ENCODE assay signal across 11 cellular contexts in genomic region chr5:177361418-177362101, GRCh38. TPM values are rescaled to one million over a fixed set of nuclear protein-coding genes. Genes with fewer than 3 reads are reported as not detected.
A peak's percentile ranks its signal among the peaks of the same experiment; 100 is the strongest.
DNase-seq lines count a peak whose midpoint lies in the region; ATAC-seq and TF ChIP-seq lines count a peak whose summit lies in the region.
"Had no signal": no experiment of that assay in that cellular context is flagged by ENCODE, and none has a peak within 500 bp of the region (broad histone marks: within the 10 kb centered on the region; RNA-seq: fewer than 3 reads in every experiment).

No MANE protein-coding gene starts in this region.

- no peak overlapping the region for H3K27ac ChIP-seq in uterus
- H3K27ac ChIP-seq: PC-9 had no signal

- no peaks in the 10 kb centered on the region for H3K9me3 ChIP-seq in uterus

- no peak overlapping the region for H3K4me3 ChIP-seq in uterus
- H3K4me3 ChIP-seq: PC-9 had no signal

- ATAC-seq in HG03095 (IDR thresholded peaks at IDR 0.05; ENCODE audit: unreplicated experiment), result no peak
- ATAC-seq in HG03342 (IDR thresholded peaks at IDR 0.05; ENCODE audit: unreplicated experiment), result no peak

- TF ChIP-seq CTCF in uterus (IDR thresholded peaks at IDR 0.05), result no peak

- H3K4me1 ChIP-seq in uterus, result peaks cover 3 to 10% of the 10 kb centered on the region in 2 donors

- TF ChIP-seq POLR2A in uterus (IDR thresholded peaks at IDR 0.05), result no peak

- H3K36me3 ChIP-seq in uterus, result no peaks in the 10 kb centered on the region

- intact Hi-C loops in uterus (cut with DNase I; ENCODE audit: low total_unique reads), result no loop called here

- no peaks in the 10 kb centered on the region for H3K27me3 ChIP-seq in uterus

- DNase-seq in stimulated activated CD4-positive, alpha-beta T cell treated with anti-CD3 and anti-CD28 coated beads, Interleukin-15, amount 100 ng/mL, for 24 hours, result peak; percentile 32
- DNase-seq in stimulated activated CD4-positive, alpha-beta T cell treated with anti-CD3 and anti-CD28 coated beads, Interleukin-4, amount 100 ng/mL, for 1 hour, result no peak
- DNase-seq in SKM-1 treated with dmso at 0.1 percent for 144 hours (lab: John Stamatoyannopoulos, UW; ENCODE audit: unreplicated experiment) (peak; percentile 72), germinal center (ENCODE audit: low spot score) (peak; percentile 71), uterus (no peak), mucosa of gallbladder (ENCODE audit: low spot score) (no peak)
- DNase-seq: C1 segment of cervical spinal cord, PC-9 had no signal

RNA-seq across cellular contexts. Expression of gene RGS14, which starts 3.8 kb away (rescaled TPM):
- 10 to 100 TPM in 3 of 4 donors, 1 to 10 TPM in 1; 1.5 to 25.6 (median 13.6) TPM for total RNA-seq in uterus
- total RNA-seq in mucosa of gallbladder, result 46.3 TPM

RNA-seq across cellular contexts. Expression of gene LMAN2, which starts 10.1 kb away (rescaled TPM):
- total RNA-seq in uterus (100 to 1,000 TPM in 3 of 4 donors, 10 to 100 TPM in 1; 83.2 to 210 (median 170) TPM), mucosa of gallbladder (184 TPM)

RNA-seq across cellular contexts. Expression of gene SLC34A1, which starts 22.7 kb away (rescaled TPM):
- total RNA-seq in uterus (not detected), mucosa of gallbladder (0.06 TPM)

RNA-seq across cellular contexts. Expression of gene PFN3, which starts 38.9 kb away (rescaled TPM):
- total RNA-seq in uterus (not detected), mucosa of gallbladder (not detected)
- total RNA-seq: M059J, PC-9 had no signal

RNA-seq across cellular contexts. Expression of gene F12, which starts 47.8 kb away (rescaled TPM):
- 1 to 10 TPM in 1 of 4 donors, not detected in 3; 7.6 TPM for total RNA-seq in uterus
- 15.3 TPM for total RNA-seq in mucosa of gallbladder

Comparison
In these comparisons a context has a peak if more than half of its experiments do, and no peak if none do; other contexts are left out.
1. DNase-seq: peak in stimulated activated CD4-positive, alpha-beta T cell treated with anti-CD3 and anti-CD28 coated beads, Interleukin-15, amount 100 ng/mL, for 24 hours (single experiment), SKM-1 treated with dmso at 0.1 percent for 144 hours (single experiment) and germinal center (single experiment); none in stimulated activated CD4-positive, alpha-beta T cell treated with anti-CD3 and anti-CD28 coated beads, Interleukin-4, amount 100 ng/mL, for 1 hour (single experiment), uterus (0 of 2) and mucosa of gallbladder (single experiment).